Comparison of ENCODE assay signal across 18 cellular contexts in genomic region chr12:87112946-87113345, GRCh38.
A peak's percentile ranks its signal among the peaks of the same experiment; 100 is the strongest.
DNase-seq lines count a peak whose midpoint lies in the region; ATAC-seq and TF ChIP-seq lines count a peak whose summit lies in the region.
"Had no signal": no experiment of that assay in that cellular context is flagged by ENCODE, and none has a peak within 500 bp of the region (broad histone marks: within the 10 kb centered on the region; RNA-seq: fewer than 3 reads in every experiment).

No MANE protein-coding gene starts in this region.

- no peak overlapping the region for H3K27ac ChIP-seq in IMR-90 (ENCODE audit: insufficient read depth, low read length)
- no peak overlapping the region for H3K27ac ChIP-seq in RWPE2 (ENCODE audit: poor library complexity, severe bottlenecking)
- H3K27ac ChIP-seq: BLaER1, Peyer's patch had no signal

- ATAC-seq in IMR-90 (ENCODE audit: low read depth), result no peak
- ATAC-seq in RWPE2 (ENCODE audit: low read depth), result peak; percentile 76
- no peak for ATAC-seq in HG02759 (IDR thresholded peaks at IDR 0.05; ENCODE audit: unreplicated experiment)
- ATAC-seq in HG03095 (IDR thresholded peaks at IDR 0.05; ENCODE audit: unreplicated experiment), result no peak
- ATAC-seq: CD8-positive, alpha-beta T cell had no signal

- no peak for TF ChIP-seq POLR2A in IMR-90 (IDR thresholded peaks at IDR 0.05; ENCODE audit: low read depth, low read length)

- no peak for TF ChIP-seq RAD21 in IMR-90 (IDR thresholded peaks at IDR 0.05; ENCODE audit: low read length)

- no peak overlapping the region for H4K8ac ChIP-seq in IMR-90 (ENCODE audit: low read depth in 2 of 2, low read length in 2 of 2)

- intact Hi-C loops in IMR-90 (cut with micrococcal nuclease), result no loop called here

- no peaks in the 10 kb centered on the region for H4K20me1 ChIP-seq in IMR-90 (ENCODE audit: insufficient read depth, low read length)
- H4K20me1 ChIP-seq: BLaER1 had no signal

- DNase-seq in SIG-M5 treated with dmso at 0.1 percent for 504 hours (lab: John Stamatoyannopoulos, UW; ENCODE audit: unreplicated experiment) (peak; percentile 14), SIG-M5 (lab: John Stamatoyannopoulos, UW) (no peak), IMR-90 (peak; percentile 13), RWPE2 (ENCODE audit: low spot score) (no peak), iris pigment epithelial cell (ENCODE audit: low read depth) (peak; percentile 41), DMS79 (lab: John Stamatoyannopoulos, UW) (no peak)
- DNase-seq: CD8-positive, alpha-beta T cell; H9; Kasumi-1; NCI-H1930; NCI-H2171; NCI-H446 treated with DMSO at 0.1 percent for 48 hours; Peyer's patch; SHP77 treated with DMSO at 0.1 percent for 48 hours; SW 1271 had no signal

- H3K23ac ChIP-seq in IMR-90 (ENCODE audit: low read depth, low read length), result no peak overlapping the region

- no peak for TF ChIP-seq CTCF in IMR-90 (conservative IDR thresholded peaks at IDR 0.05; ENCODE audit: low read depth, low read length)
- no peak for TF ChIP-seq CTCF in RWPE2 (IDR thresholded peaks at IDR 0.05; ENCODE audit: poor library complexity, severe bottlenecking)

- H3K56ac ChIP-seq in IMR-90 (ENCODE audit: extremely low read depth, insufficient read depth, low read length), result no peak overlapping the region

- H2BK5ac ChIP-seq in IMR-90 (ENCODE audit: low read depth, low read length, poor library complexity, severe bottlenecking), result no peak overlapping the region

- BruUV-seq in IMR-90 (replicated peaks; lab: Mats Ljungman, UMichigan), result no TSS peak

- no peak overlapping the region for H2BK15ac ChIP-seq in IMR-90 (ENCODE audit: low read depth, low read length)

- CTCF ChIA-PET in IMR-90 (lab: Yijun Ruan, JAX), result no interaction called here

- no peaks in the 10 kb centered on the region for H3K27me3 ChIP-seq in IMR-90 (ENCODE audit: control insufficient read depth, insufficient read depth, low read length)
- no peaks in the 10 kb centered on the region for H3K27me3 ChIP-seq in RWPE2 (ENCODE audit: insufficient read depth, poor library complexity, severe bottlenecking)
- H3K27me3 ChIP-seq: BLaER1, Peyer's patch had no signal

- H2AK5ac ChIP-seq in IMR-90 (ENCODE audit: low read depth, low read length), result no peak overlapping the region

- no peaks in the 10 kb centered on the region for H3K4me1 ChIP-seq in IMR-90 (ENCODE audit: control insufficient read depth, insufficient read depth, low read length)
- H3K4me1 ChIP-seq in RWPE2 (ENCODE audit: insufficient read depth, poor library complexity, severe bottlenecking), result no peaks in the 10 kb centered on the region
- H3K4me1 ChIP-seq: BLaER1, Peyer's patch had no signal

- no peak overlapping the region for H2AK9ac ChIP-seq in IMR-90 (replicated peaks; ENCODE audit: low read depth, low read length, poor library complexity)

- H3K4me3 ChIP-seq in IMR-90 (ENCODE audit: insufficient read depth, low read depth, low read length), result no peak overlapping the region
- no peak overlapping the region for H3K4me3 ChIP-seq in RWPE2 (ENCODE audit: severe bottlenecking)
- H3K4me3 ChIP-seq: BLaER1, Peyer's patch had no signal

- H4K91ac ChIP-seq in IMR-90 (ENCODE audit: insufficient read depth, low read depth, low read length), result no peak overlapping the region

- in situ Hi-C loops in IMR-90 (cut with MboI; ENCODE audit: low sequenced_read_pairs), result no loop called here

- H4K5ac ChIP-seq in IMR-90 (ENCODE audit: low read depth, low read length), result no peak overlapping the region

- no peak overlapping the region for H2AFZ ChIP-seq in IMR-90 (replicated peaks; ENCODE audit: low read length, poor library complexity)

- POLR2A ChIA-PET in IMR-90 (lab: Charles Lee; ENCODE audit: unreplicated experiment), result no interaction called here

- H2BK20ac ChIP-seq in IMR-90 (ENCODE audit: low read depth, low read length), result no peak overlapping the region

- H3K4ac ChIP-seq in IMR-90 (ENCODE audit: low read depth, low read length), result no peak overlapping the region

- no peaks in the 10 kb centered on the region for H3K79me1 ChIP-seq in IMR-90 (ENCODE audit: low read depth in 1 of 2, low read length in 2 of 2)

- no peaks in the 10 kb centered on the region for H3K36me3 ChIP-seq in IMR-90 (ENCODE audit: control insufficient read depth, insufficient read depth, low read length)
- no peaks in the 10 kb centered on the region for H3K36me3 ChIP-seq in RWPE2 (ENCODE audit: low read depth)
- H3K36me3 ChIP-seq: BLaER1, Peyer's patch had no signal

- WGBS in IMR-90 (ENCODE audit: extremely low coverage in 2 of 2, insufficient read length in 1 of 2), 2 experiments, result no CpG with 5 or more reads among the region's 2 CpGs

- H3K9ac ChIP-seq in IMR-90 (ENCODE audit: low read depth, low read length), result no peak overlapping the region
- H3K9ac ChIP-seq: BLaER1 had no signal

- no peak overlapping the region for H2BK120ac ChIP-seq in IMR-90 (ENCODE audit: low read depth, low read length)

- H3K9me1 ChIP-seq in IMR-90 (ENCODE audit: insufficient read depth, low read length), result no peaks in the 10 kb centered on the region

- no peak overlapping the region for H3K18ac ChIP-seq in IMR-90 (ENCODE audit: low read depth, low read length)

- H3K4me2 ChIP-seq in IMR-90 (ENCODE audit: low read depth, low read length), result no peak overlapping the region
- H3K4me2 ChIP-seq: BLaER1 had no signal

- H3K9me3 ChIP-seq in IMR-90 (ENCODE audit: control insufficient read depth, insufficient read depth, low read length) (no peaks in the 10 kb centered on the region), RWPE2 (ENCODE audit: severe bottlenecking) (no peaks in the 10 kb centered on the region)
- H3K9me3 ChIP-seq: BLaER1, Peyer's patch had no signal

- H3K14ac ChIP-seq in IMR-90 (replicated peaks; ENCODE audit: low read depth, low read length), result no peak overlapping the region

- dilution Hi-C loops in IMR-90 (cut with HindIII; ENCODE audit: low sequenced_read_pairs, unreplicated experiment), result no loop called here

TF ChIP-seq in IMR-90, 13 proteins besides CTCF, POLR2A, EP300 and RAD21:
- no peak for TF ChIP-seq MAFK (IDR thresholded peaks at IDR 0.05; ENCODE audit: low read depth, low read length)
- no peak for TF ChIP-seq ELK1 (IDR thresholded peaks at IDR 0.05; ENCODE audit: borderline replicate concordance, low read depth, low read length)
- TF ChIP-seq BHLHE40 (IDR thresholded peaks at IDR 0.05; ENCODE audit: low read depth, low read length), result no peak
TF ChIP-seq in IMR-90: peak in this region for 0.

Comparison
In these comparisons a context has a peak if more than half of its experiments do, and no peak if none do; other contexts are left out.
1. DNase-seq: peak in SIG-M5 treated with dmso at 0.1 percent for 504 hours (single experiment), IMR-90 (single experiment) and iris pigment epithelial cell (single experiment); none in SIG-M5 (single experiment), RWPE2 (single experiment) and DMS79 (single experiment).